In genomic region chr3:60274098-60274497, GRCh38 we compare ENCODE assay signal across 7 cellular contexts.
"Had no signal": no experiment of that assay in that cellular context is flagged by ENCODE, and none has a peak within 500 bp of the region (broad histone marks: within the 10 kb centered on the region; RNA-seq: fewer than 3 reads in every experiment).

No MANE protein-coding gene starts in this region.

- H3K27me3 Mint-ChIP-seq: IgD-negative memory B cell had no signal

- ATAC-seq: HepG2 had no signal

- H3K4me3 Mint-ChIP-seq: IgD-negative memory B cell had no signal

- H3K27ac Mint-ChIP-seq: IgD-negative memory B cell had no signal

- FAIRE-seq: HepG2, HTR-8/SVneo had no signal

- H3K4me1 Mint-ChIP-seq: IgD-negative memory B cell had no signal

- H3K27ac ChIP-seq: HL-60 had no signal

- DNase-seq: IMR-90, KBM-7, KG1 had no signal
